Comparison of ENCODE assay signal across 1 cellular context in genomic region chr22:35257321-35258143, GRCh38.
TF ChIP-seq lines count a peak whose summit lies in the region.

A gene with protein sequence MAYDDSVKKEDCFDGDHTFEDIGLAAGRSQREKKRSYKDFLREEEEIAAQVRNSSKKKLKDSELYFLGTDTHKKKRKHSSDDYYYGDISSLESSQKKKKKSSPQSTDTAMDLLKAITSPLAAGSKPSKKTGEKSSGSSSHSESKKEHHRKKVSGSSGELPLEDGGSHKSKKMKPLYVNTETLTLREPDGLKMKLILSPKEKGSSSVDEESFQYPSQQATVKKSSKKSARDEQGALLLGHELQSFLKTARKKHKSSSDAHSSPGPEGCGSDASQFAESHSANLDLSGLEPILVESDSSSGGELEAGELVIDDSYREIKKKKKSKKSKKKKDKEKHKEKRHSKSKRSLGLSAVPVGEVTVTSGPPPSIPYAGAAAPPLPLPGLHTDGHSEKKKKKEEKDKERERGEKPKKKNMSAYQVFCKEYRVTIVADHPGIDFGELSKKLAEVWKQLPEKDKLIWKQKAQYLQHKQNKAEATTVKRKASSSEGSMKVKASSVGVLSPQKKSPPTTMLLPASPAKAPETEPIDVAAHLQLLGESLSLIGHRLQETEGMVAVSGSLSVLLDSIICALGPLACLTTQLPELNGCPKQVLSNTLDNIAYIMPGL (plus strand): TSS chr22:35257493. CDS start chr22:35262391, 4,898 bp downstream.

TF ChIP-seq in HEK293, 187 proteins besides CTCF, POLR2A, EP300 and RAD21 (continued from another document and continues in another):
- TF ChIP-seq ZNF423 (tag by site-specific recombination; IDR thresholded peaks at IDR 0.05) (no peak), ZNF555 (tag by site-specific recombination; conservative IDR thresholded peaks at IDR 0.05) (no peak), ATF2 (tag by site-specific recombination; IDR thresholded peaks at IDR 0.05; ENCODE audit: low read depth) (no peak), ZNF561 (tag by site-specific recombination; IDR thresholded peaks at IDR 0.05; ENCODE audit: borderline replicate concordance) (peak; percentile 84; the same call in 1 of the 2 replicates), GLI2 (tag by site-specific recombination; IDR thresholded peaks at IDR 0.05; ENCODE audit: borderline replicate concordance, low read depth) (no peak), ZNF473 (tag by site-specific recombination; IDR thresholded peaks at IDR 0.05) (no peak), ZIC2 (tag by site-specific recombination; IDR thresholded peaks at IDR 0.05) (peak; percentile 39), ZNF202 (tag by site-specific recombination; IDR thresholded peaks at IDR 0.05; ENCODE audit: borderline replicate concordance) (no peak), ZNF132 (tag by site-specific recombination; IDR thresholded peaks at IDR 0.05; ENCODE audit: borderline replicate concordance) (no peak), GFI1B (tag by site-specific recombination; IDR thresholded peaks at IDR 0.05) (no peak), ZNF777 (tag by site-specific recombination; IDR thresholded peaks at IDR 0.05; ENCODE audit: borderline replicate concordance) (peak; percentile 9; the same call in 1 of the 2 replicates), HOXD13 (CRISPR knock-in tag; IDR thresholded peaks at IDR 0.05; ENCODE audit: borderline replicate concordance) (no peak), ZBTB17 (tag by site-specific recombination; IDR thresholded peaks at IDR 0.05) (peak; percentile 100), ZNF416 (tag by site-specific recombination; IDR thresholded peaks at IDR 0.05) (no peak), ZXDB (tag by site-specific recombination; IDR thresholded peaks at IDR 0.05) (peak; percentile 77), ZNF629 (tag by site-specific recombination; IDR thresholded peaks at IDR 0.05) (peak; percentile 51), ZNF529 (tag by site-specific recombination; IDR thresholded peaks at IDR 0.05; ENCODE audit: insufficient replicate concordance) (no peak), ZNF335 (tag by site-specific recombination; conservative IDR thresholded peaks at IDR 0.05) (no peak), ZNF394 (tag by site-specific recombination; IDR thresholded peaks at IDR 0.05; ENCODE audit: borderline replicate concordance) (peak; percentile 56; the same call in 1 of the 2 replicates), ZBTB48 (tag by site-specific recombination; IDR thresholded peaks at IDR 0.05) (peak; percentile 63; the same call in 1 of the 2 replicates), HIC1 (tag by site-specific recombination; IDR thresholded peaks at IDR 0.05) (no peak), SP7 (tag by site-specific recombination; IDR thresholded peaks at IDR 0.05) (peak; percentile 66), SP3 (tag by site-specific recombination; IDR thresholded peaks at IDR 0.05) (peak; percentile 90), ZBTB44 (tag by site-specific recombination; IDR thresholded peaks at IDR 0.05) (no peak), ZNF560 (tag by site-specific recombination; IDR thresholded peaks at IDR 0.05; ENCODE audit: borderline replicate concordance) (no peak), ZFP37 (tag by site-specific recombination; IDR thresholded peaks at IDR 0.05) (peak; percentile 64; the same call in 1 of the 2 replicates), ZNF366 (tag by site-specific recombination; conservative IDR thresholded peaks at IDR 0.05) (peak; percentile 35; the same call in 1 of the 2 replicates), ZNF670 (tag by site-specific recombination; IDR thresholded peaks at IDR 0.05; ENCODE audit: low read depth) (no peak), KLF8 (tag by site-specific recombination; IDR thresholded peaks at IDR 0.05) (peak; percentile 92; the same call in 1 of the 2 replicates), ZNF16 (tag by site-specific recombination; IDR thresholded peaks at IDR 0.05; ENCODE audit: low read depth) (peak; percentile 42; the same call in 1 of the 2 replicates), MZF1 (tag by site-specific recombination; IDR thresholded peaks at IDR 0.05; ENCODE audit: borderline replicate concordance) (no peak), ZNF155 (tag by site-specific recombination; IDR thresholded peaks at IDR 0.05) (no peak), ZNF830 (tag by site-specific recombination; IDR thresholded peaks at IDR 0.05; ENCODE audit: low read depth) (no peak), ZFP3 (tag by site-specific recombination; IDR thresholded peaks at IDR 0.05; ENCODE audit: low read depth) (no peak), HOXA7 (CRISPR knock-in tag; IDR thresholded peaks at IDR 0.05; ENCODE audit: borderline replicate concordance) (no peak), ZNF433 (tag by site-specific recombination; IDR thresholded peaks at IDR 0.05; ENCODE audit: low read depth) (no peak), YY2 (tag by site-specific recombination; IDR thresholded peaks at IDR 0.05) (peak; percentile 94), ZNF624 (tag by site-specific recombination; IDR thresholded peaks at IDR 0.05) (no peak)
- TF ChIP-seq, protein P1, sequence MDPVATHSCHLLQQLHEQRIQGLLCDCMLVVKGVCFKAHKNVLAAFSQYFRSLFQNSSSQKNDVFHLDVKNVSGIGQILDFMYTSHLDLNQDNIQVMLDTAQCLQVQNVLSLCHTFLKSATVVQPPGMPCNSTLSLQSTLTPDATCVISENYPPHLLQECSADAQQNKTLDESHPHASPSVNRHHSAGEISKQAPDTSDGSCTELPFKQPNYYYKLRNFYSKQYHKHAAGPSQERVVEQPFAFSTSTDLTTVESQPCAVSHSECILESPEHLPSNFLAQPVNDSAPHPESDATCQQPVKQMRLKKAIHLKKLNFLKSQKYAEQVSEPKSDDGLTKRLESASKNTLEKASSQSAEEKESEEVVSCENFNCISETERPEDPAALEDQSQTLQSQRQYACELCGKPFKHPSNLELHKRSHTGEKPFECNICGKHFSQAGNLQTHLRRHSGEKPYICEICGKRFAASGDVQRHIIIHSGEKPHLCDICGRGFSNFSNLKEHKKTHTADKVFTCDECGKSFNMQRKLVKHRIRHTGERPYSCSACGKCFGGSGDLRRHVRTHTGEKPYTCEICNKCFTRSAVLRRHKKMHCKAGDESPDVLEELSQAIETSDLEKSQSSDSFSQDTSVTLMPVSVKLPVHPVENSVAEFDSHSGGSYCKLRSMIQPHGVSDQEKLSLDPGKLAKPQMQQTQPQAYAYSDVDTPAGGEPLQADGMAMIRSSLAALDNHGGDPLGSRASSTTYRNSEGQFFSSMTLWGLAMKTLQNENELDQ (tag by site-specific recombination; IDR thresholded peaks at IDR 0.05; ENCODE audit: low read depth), result no peak
- TF ChIP-seq, protein P2, sequence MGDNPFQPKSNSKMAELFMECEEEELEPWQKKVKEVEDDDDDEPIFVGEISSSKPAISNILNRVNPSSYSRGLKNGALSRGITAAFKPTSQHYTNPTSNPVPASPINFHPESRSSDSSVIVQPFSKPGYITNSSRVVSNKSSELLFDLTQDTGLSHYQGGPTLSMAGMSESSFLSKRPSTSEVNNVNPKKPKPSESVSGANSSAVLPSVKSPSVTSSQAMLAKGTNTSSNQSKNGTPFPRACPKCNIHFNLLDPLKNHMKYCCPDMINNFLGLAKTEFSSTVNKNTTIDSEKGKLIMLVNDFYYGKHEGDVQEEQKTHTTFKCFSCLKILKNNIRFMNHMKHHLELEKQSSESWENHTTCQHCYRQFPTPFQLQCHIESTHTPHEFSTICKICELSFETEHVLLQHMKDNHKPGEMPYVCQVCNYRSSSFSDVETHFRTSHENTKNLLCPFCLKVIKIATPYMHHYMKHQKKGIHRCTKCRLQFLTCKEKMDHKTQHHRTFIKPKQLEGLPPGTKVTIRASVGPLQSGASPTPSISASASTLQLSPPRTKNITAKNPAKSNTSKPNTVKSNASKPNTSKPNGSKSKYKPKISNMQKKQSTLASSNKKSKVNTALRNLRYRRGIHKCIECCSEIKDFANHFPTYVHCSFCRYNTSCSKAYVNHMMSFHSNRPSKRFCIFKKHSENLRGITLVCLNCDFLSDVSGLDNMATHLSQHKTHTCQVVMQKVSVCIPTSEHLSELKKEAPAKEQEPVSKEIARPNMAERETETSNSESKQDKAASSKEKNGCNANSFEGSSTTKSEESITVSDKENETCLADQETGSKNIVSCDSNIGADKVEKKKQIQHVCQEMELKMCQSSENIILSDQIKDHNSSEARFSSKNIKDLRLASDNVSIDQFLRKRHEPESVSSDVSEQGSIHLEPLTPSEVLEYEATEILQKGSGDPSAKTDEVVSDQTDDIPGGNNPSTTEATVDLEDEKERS (tag by site-specific recombination; IDR thresholded peaks at IDR 0.05), result peak; percentile 78; the same call in 1 of the 2 replicates
- TF ChIP-seq, protein P3, sequence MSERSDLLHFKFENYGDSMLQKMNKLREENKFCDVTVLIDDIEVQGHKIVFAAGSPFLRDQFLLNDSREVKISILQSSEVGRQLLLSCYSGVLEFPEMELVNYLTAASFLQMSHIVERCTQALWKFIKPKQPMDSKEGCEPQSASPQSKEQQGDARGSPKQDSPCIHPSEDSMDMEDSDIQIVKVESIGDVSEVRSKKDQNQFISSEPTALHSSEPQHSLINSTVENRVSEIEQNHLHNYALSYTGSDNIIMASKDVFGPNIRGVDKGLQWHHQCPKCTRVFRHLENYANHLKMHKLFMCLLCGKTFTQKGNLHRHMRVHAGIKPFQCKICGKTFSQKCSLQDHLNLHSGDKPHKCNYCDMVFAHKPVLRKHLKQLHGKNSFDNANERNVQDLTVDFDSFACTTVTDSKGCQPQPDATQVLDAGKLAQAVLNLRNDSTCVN (tag by site-specific recombination; optimal IDR thresholded peaks at IDR 0.05), result peak; percentile 70
- TF ChIP-seq, protein P4, sequence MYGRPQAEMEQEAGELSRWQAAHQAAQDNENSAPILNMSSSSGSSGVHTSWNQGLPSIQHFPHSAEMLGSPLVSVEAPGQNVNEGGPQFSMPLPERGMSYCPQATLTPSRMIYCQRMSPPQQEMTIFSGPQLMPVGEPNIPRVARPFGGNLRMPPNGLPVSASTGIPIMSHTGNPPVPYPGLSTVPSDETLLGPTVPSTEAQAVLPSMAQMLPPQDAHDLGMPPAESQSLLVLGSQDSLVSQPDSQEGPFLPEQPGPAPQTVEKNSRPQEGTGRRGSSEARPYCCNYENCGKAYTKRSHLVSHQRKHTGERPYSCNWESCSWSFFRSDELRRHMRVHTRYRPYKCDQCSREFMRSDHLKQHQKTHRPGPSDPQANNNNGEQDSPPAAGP (tag by site-specific recombination; IDR thresholded peaks at IDR 0.05), result peak; percentile 82
- TF ChIP-seq, protein P5, sequence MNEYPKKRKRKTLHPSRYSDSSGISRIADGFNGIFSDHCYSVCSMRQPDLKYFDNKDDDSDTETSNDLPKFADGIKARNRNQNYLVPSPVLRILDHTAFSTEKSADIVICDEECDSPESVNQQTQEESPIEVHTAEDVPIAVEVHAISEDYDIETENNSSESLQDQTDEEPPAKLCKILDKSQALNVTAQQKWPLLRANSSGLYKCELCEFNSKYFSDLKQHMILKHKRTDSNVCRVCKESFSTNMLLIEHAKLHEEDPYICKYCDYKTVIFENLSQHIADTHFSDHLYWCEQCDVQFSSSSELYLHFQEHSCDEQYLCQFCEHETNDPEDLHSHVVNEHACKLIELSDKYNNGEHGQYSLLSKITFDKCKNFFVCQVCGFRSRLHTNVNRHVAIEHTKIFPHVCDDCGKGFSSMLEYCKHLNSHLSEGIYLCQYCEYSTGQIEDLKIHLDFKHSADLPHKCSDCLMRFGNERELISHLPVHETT (tag by site-specific recombination; IDR thresholded peaks at IDR 0.05), result peak; percentile 74
- TF ChIP-seq, protein P6, sequence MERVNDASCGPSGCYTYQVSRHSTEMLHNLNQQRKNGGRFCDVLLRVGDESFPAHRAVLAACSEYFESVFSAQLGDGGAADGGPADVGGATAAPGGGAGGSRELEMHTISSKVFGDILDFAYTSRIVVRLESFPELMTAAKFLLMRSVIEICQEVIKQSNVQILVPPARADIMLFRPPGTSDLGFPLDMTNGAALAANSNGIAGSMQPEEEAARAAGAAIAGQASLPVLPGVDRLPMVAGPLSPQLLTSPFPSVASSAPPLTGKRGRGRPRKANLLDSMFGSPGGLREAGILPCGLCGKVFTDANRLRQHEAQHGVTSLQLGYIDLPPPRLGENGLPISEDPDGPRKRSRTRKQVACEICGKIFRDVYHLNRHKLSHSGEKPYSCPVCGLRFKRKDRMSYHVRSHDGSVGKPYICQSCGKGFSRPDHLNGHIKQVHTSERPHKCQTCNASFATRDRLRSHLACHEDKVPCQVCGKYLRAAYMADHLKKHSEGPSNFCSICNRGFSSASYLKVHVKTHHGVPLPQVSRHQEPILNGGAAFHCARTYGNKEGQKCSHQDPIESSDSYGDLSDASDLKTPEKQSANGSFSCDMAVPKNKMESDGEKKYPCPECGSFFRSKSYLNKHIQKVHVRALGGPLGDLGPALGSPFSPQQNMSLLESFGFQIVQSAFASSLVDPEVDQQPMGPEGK (tag by site-specific recombination; IDR thresholded peaks at IDR 0.05), result no peak
